ENCODE assay signal across 18 cellular contexts in the genomic region with DNA sequence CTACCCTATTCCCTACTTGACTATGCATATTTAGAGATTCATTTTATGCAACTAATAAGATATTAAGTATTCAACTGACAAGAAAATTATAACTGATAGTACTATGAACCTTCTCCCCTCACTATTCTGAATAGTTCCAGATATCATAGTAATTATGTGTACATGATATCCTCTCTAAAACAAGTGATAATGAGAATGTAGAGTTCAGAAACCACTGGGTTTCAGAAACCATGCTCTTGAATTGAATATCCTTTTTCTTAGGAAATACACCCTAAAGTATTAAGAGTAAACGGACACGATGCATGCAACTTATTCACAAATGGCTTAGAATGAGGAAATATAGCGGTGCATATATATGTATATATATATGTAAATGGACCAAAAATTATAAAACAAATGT.
DNase-seq lines count a peak whose midpoint lies in the region; ATAC-seq and TF ChIP-seq lines count a peak whose summit lies in the region.
"Had no signal": no experiment of that assay in that cellular context is flagged by ENCODE, and none has a peak within 500 bp of the region (broad histone marks: within the 10 kb centered on the region; RNA-seq: fewer than 3 reads in every experiment).

No MANE protein-coding gene starts in this region.

- peaks cover 74% of the 10 kb centered on the region for H3K4me1 ChIP-seq in CD4-positive, CD25-positive, alpha-beta regulatory T cell (ENCODE audit: control insufficient read depth, insufficient read depth, low read length, poor library complexity, severe bottlenecking)

- CTCF ChIA-PET in activated CD8-positive, alpha-beta T cell treated with anti-CD3 and anti-CD28 coated beads for 36 hours (lab: Charles Lee) = no interaction called here
- CTCF ChIA-PET in activated CD8-positive, alpha-beta T cell treated with anti-CD3 and anti-CD28 coated beads, Interleukin-2, amount 10 ng/mL, durations not matched to agents 7 days and 5 days (lab: Charles Lee) = no interaction called here

- peak overlapping the region; percentile 45 for H3K4me3 Mint-ChIP-seq in activated CD8-positive, alpha-beta T cell treated with anti-CD3 and anti-CD28 coated beads for 36 hours
- no peak overlapping the region for H3K4me3 Mint-ChIP-seq in activated CD8-positive, alpha-beta T cell treated with anti-CD3 and anti-CD28 coated beads, Interleukin-2, amount 10 ng/mL, durations not matched to agents 7 days and 5 days
- H3K4me3 Mint-ChIP-seq in CD4-positive, CD25-positive, alpha-beta regulatory T cell = peak overlapping the region; percentile 84 to 100 (median 87)
- H3K4me3 Mint-ChIP-seq in T-helper 2 cell treated with Interferon-gamma antibody and Interleukin-4, amounts not matched to agents 5 μg/mL and 100 μg/mL, for 36 hours = peak overlapping the region; percentile 77
- H3K4me3 Mint-ChIP-seq in activated naive CD8-positive, alpha-beta T cell treated with anti-CD3 and anti-CD28 coated beads, Interleukin-2, amount 50 U/mL, for 24 hours = peak overlapping the region; percentile 48
- H3K4me3 Mint-ChIP-seq in naive thymus-derived CD8-positive, alpha-beta T cell = peak overlapping the region in 1 of 10 donors; percentile 22

- H3K27me3 ChIP-seq in CD4-positive, CD25-positive, alpha-beta regulatory T cell (ENCODE audit: control insufficient read depth, insufficient read depth, low read length) = no peaks in the 10 kb centered on the region
- H3K27me3 ChIP-seq: BE2C had no signal

- intact Hi-C loops in activated CD8-positive, alpha-beta T cell treated with anti-CD3 and anti-CD28 coated beads for 36 hours (cut with micrococcal nuclease) = loop anchor here (5.0 to 10.0 kb wide), 2 partner anchors 36 to 1186 kb away; a partner anchor contains a TSS

- no peaks in the 10 kb centered on the region for H3K9me3 ChIP-seq in CD4-positive, CD25-positive, alpha-beta regulatory T cell (ENCODE audit: control insufficient read depth in 2 of 2, low read length in 2 of 2)
- H3K9me3 ChIP-seq: BE2C had no signal

- POLR2A ChIA-PET in activated CD8-positive, alpha-beta T cell treated with anti-CD3 and anti-CD28 coated beads for 36 hours (lab: Charles Lee) = no interaction called here
- POLR2A ChIA-PET in activated CD8-positive, alpha-beta T cell treated with anti-CD3 and anti-CD28 coated beads, Interleukin-2, amount 10 ng/mL, durations not matched to agents 7 days and 5 days (lab: Charles Lee) = no interaction called here
- POLR2A ChIA-PET in naive thymus-derived CD8-positive, alpha-beta T cell (lab: Charles Lee) = no interaction called here

- no peak for TF ChIP-seq CTCF in activated CD8-positive, alpha-beta T cell treated with anti-CD3 and anti-CD28 coated beads for 36 hours (IDR thresholded peaks at IDR 0.05)

- no peaks in the 10 kb centered on the region for H3K27me3 Mint-ChIP-seq in activated CD8-positive, alpha-beta T cell treated with anti-CD3 and anti-CD28 coated beads for 36 hours
- no peaks in the 10 kb centered on the region for H3K27me3 Mint-ChIP-seq in activated CD8-positive, alpha-beta T cell treated with anti-CD3 and anti-CD28 coated beads, Interleukin-2, amount 10 ng/mL, durations not matched to agents 7 days and 5 days (ENCODE audit: low read depth)
- H3K27me3 Mint-ChIP-seq in CD4-positive, CD25-positive, alpha-beta regulatory T cell = no peaks in the 10 kb centered on the region
- no peaks in the 10 kb centered on the region for H3K27me3 Mint-ChIP-seq in T-helper 2 cell treated with Interferon-gamma antibody and Interleukin-4, amounts not matched to agents 5 μg/mL and 100 μg/mL, for 36 hours (ENCODE audit: low read depth)
- no peaks in the 10 kb centered on the region for H3K27me3 Mint-ChIP-seq in activated naive CD8-positive, alpha-beta T cell treated with anti-CD3 and anti-CD28 coated beads, Interleukin-2, amount 50 U/mL, for 24 hours
- H3K27me3 Mint-ChIP-seq in naive thymus-derived CD8-positive, alpha-beta T cell = no peaks in the 10 kb centered on the region

- H3K27ac Mint-ChIP-seq in activated CD8-positive, alpha-beta T cell treated with anti-CD3 and anti-CD28 coated beads for 36 hours = peak overlapping the region; percentile 88
- H3K27ac Mint-ChIP-seq in activated CD8-positive, alpha-beta T cell treated with anti-CD3 and anti-CD28 coated beads, Interleukin-2, amount 10 ng/mL, durations not matched to agents 7 days and 5 days = no peak overlapping the region
- peak overlapping the region; percentile 53 to 97 (median 88) for H3K27ac Mint-ChIP-seq in CD4-positive, CD25-positive, alpha-beta regulatory T cell
- peak overlapping the region; percentile 39 for H3K27ac Mint-ChIP-seq in T-helper 2 cell treated with Interferon-gamma antibody and Interleukin-4, amounts not matched to agents 5 μg/mL and 100 μg/mL, for 36 hours
- peak overlapping the region; percentile 94 for H3K27ac Mint-ChIP-seq in activated naive CD8-positive, alpha-beta T cell treated with anti-CD3 and anti-CD28 coated beads, Interleukin-2, amount 50 U/mL, for 24 hours
- H3K27ac Mint-ChIP-seq in naive thymus-derived CD8-positive, alpha-beta T cell = no peak overlapping the region

- H3K36me3 Mint-ChIP-seq in activated CD8-positive, alpha-beta T cell treated with anti-CD3 and anti-CD28 coated beads for 36 hours (ENCODE audit: low read depth) = peaks cover 35% of the 10 kb centered on the region
- peaks cover 10% of the 10 kb centered on the region for H3K36me3 Mint-ChIP-seq in activated CD8-positive, alpha-beta T cell treated with anti-CD3 and anti-CD28 coated beads, Interleukin-2, amount 10 ng/mL, durations not matched to agents 7 days and 5 days (ENCODE audit: low read depth)
- H3K36me3 Mint-ChIP-seq in CD4-positive, CD25-positive, alpha-beta regulatory T cell = peaks cover 6% of the 10 kb centered on the region
- H3K36me3 Mint-ChIP-seq in T-helper 2 cell treated with Interferon-gamma antibody and Interleukin-4, amounts not matched to agents 5 μg/mL and 100 μg/mL, for 36 hours (ENCODE audit: low read depth) = peaks cover 18% of the 10 kb centered on the region
- peaks cover 27% of the 10 kb centered on the region for H3K36me3 Mint-ChIP-seq in activated naive CD8-positive, alpha-beta T cell treated with anti-CD3 and anti-CD28 coated beads, Interleukin-2, amount 50 U/mL, for 24 hours (ENCODE audit: low read depth)
- H3K36me3 Mint-ChIP-seq in naive thymus-derived CD8-positive, alpha-beta T cell = peaks cover 4 to 20% (median 12%) of the 10 kb centered on the region in 3 donors

- no peaks in the 10 kb centered on the region for H3K36me3 ChIP-seq in CD4-positive, CD25-positive, alpha-beta regulatory T cell (ENCODE audit: control insufficient read depth, insufficient read depth, low read length)

- no peaks in the 10 kb centered on the region for H3K9me3 Mint-ChIP-seq in activated CD8-positive, alpha-beta T cell treated with anti-CD3 and anti-CD28 coated beads for 36 hours
- no peaks in the 10 kb centered on the region for H3K9me3 Mint-ChIP-seq in activated CD8-positive, alpha-beta T cell treated with anti-CD3 and anti-CD28 coated beads, Interleukin-2, amount 10 ng/mL, durations not matched to agents 7 days and 5 days (ENCODE audit: insufficient read depth)
- no peaks in the 10 kb centered on the region for H3K9me3 Mint-ChIP-seq in CD4-positive, CD25-positive, alpha-beta regulatory T cell
- no peaks in the 10 kb centered on the region for H3K9me3 Mint-ChIP-seq in T-helper 2 cell treated with Interferon-gamma antibody and Interleukin-4, amounts not matched to agents 5 μg/mL and 100 μg/mL, for 36 hours
- no peaks in the 10 kb centered on the region for H3K9me3 Mint-ChIP-seq in activated naive CD8-positive, alpha-beta T cell treated with anti-CD3 and anti-CD28 coated beads, Interleukin-2, amount 50 U/mL, for 24 hours
- H3K9me3 Mint-ChIP-seq in naive thymus-derived CD8-positive, alpha-beta T cell = no peaks in the 10 kb centered on the region
- H3K9me3 Mint-ChIP-seq: CD8-positive, alpha-beta memory T cell had no signal

- H3K4me3 ChIP-seq in CD4-positive, CD25-positive, alpha-beta regulatory T cell (ENCODE audit: low read depth, low read length) = peak overlapping the region; percentile 98

- H3K27ac ChIP-seq in CD4-positive, CD25-positive, alpha-beta regulatory T cell (ENCODE audit: insufficient read depth, low read length, poor library complexity, severe bottlenecking) = peak overlapping the region; percentile 52

- ATAC-seq in activated CD8-positive, alpha-beta T cell treated with anti-CD3 and anti-CD28 coated beads for 36 hours = peak; percentile 19
- ATAC-seq in activated CD8-positive, alpha-beta T cell treated with anti-CD3 and anti-CD28 coated beads, Interleukin-2, amount 10 ng/mL, durations not matched to agents 7 days and 5 days = no peak
- ATAC-seq in CD4-positive, CD25-positive, alpha-beta regulatory T cell (ENCODE audit: low read depth in 2 of 2) = no peak
- peak; percentile 16 for ATAC-seq in activated naive CD8-positive, alpha-beta T cell treated with anti-CD3 and anti-CD28 coated beads, Interleukin-2, amount 50 U/mL, for 24 hours
- ATAC-seq in naive thymus-derived CD8-positive, alpha-beta T cell = no peak
- ATAC-seq in GM18520 (IDR thresholded peaks at IDR 0.05; ENCODE audit: unreplicated experiment) = no peak
- ATAC-seq in GM21717 (IDR thresholded peaks at IDR 0.05; ENCODE audit: unreplicated experiment) = no peak
- ATAC-seq: HCT116 had no signal

- peaks cover 52% of the 10 kb centered on the region for H3K4me1 Mint-ChIP-seq in activated CD8-positive, alpha-beta T cell treated with anti-CD3 and anti-CD28 coated beads for 36 hours (ENCODE audit: low read depth)
- H3K4me1 Mint-ChIP-seq in activated CD8-positive, alpha-beta T cell treated with anti-CD3 and anti-CD28 coated beads, Interleukin-2, amount 10 ng/mL, durations not matched to agents 7 days and 5 days (ENCODE audit: low read depth) = peaks cover 65% of the 10 kb centered on the region
- peaks cover 46 to 66% (median 56%) of the 10 kb centered on the region in 4 donors for H3K4me1 Mint-ChIP-seq in CD4-positive, CD25-positive, alpha-beta regulatory T cell
- H3K4me1 Mint-ChIP-seq in T-helper 2 cell treated with Interferon-gamma antibody and Interleukin-4, amounts not matched to agents 5 μg/mL and 100 μg/mL, for 36 hours (ENCODE audit: low read depth) = peaks cover 67% of the 10 kb centered on the region
- peaks cover 61% of the 10 kb centered on the region for H3K4me1 Mint-ChIP-seq in activated naive CD8-positive, alpha-beta T cell treated with anti-CD3 and anti-CD28 coated beads, Interleukin-2, amount 50 U/mL, for 24 hours
- peaks cover 10 to 72% (median 62%) of the 10 kb centered on the region in 4 donors for H3K4me1 Mint-ChIP-seq in naive thymus-derived CD8-positive, alpha-beta T cell

- no peak for DNase-seq in activated CD8-positive, alpha-beta T cell treated with anti-CD3 and anti-CD28 coated beads for 36 hours
- no peak for DNase-seq in activated CD8-positive, alpha-beta T cell treated with anti-CD3 and anti-CD28 coated beads, Interleukin-2, amount 10 ng/mL, durations not matched to agents 7 days and 5 days
- peak in 1 of 3 donors; percentile 41 for DNase-seq in CD4-positive, CD25-positive, alpha-beta regulatory T cell
- DNase-seq in T-helper 2 cell treated with Interferon-gamma antibody and Interleukin-4, amounts not matched to agents 5 μg/mL and 100 μg/mL, for 36 hours (ENCODE audit: low spot score) = no peak
- no peak for DNase-seq in activated naive CD8-positive, alpha-beta T cell treated with anti-CD3 and anti-CD28 coated beads, Interleukin-2, amount 50 U/mL, for 24 hours
- no peak for DNase-seq in naive thymus-derived CD8-positive, alpha-beta T cell
- DNase-seq: BE2C; CD8-positive, alpha-beta memory T cell; GOT3; IMR-90; NCI-H1417; NCI-H187 treated with DMSO at 0.1 percent for 48 hours; NCI-H2227 treated with DMSO at 0.1 percent for 48 hours; NCI-H510A treated with DMSO at 0.1 percent for 48 hours; NCI-H774 had no signal

Comparison
In these comparisons a context has a peak if more than half of its experiments do, and no peak if none do; other contexts are left out.
1. ATAC-seq: peak in activated CD8-positive, alpha-beta T cell treated with anti-CD3 and anti-CD28 coated beads for 36 hours (single experiment) and activated naive CD8-positive, alpha-beta T cell treated with anti-CD3 and anti-CD28 coated beads, Interleukin-2, amount 50 U/mL, for 24 hours (single experiment); none in activated CD8-positive, alpha-beta T cell treated with anti-CD3 and anti-CD28 coated beads, Interleukin-2, amount 10 ng/mL, durations not matched to agents 7 days and 5 days (single experiment), CD4-positive, CD25-positive, alpha-beta regulatory T cell (0 of 2), naive thymus-derived CD8-positive, alpha-beta T cell (0 of 2), GM18520 (single experiment) and GM21717 (single experiment).
2. H3K27ac Mint-ChIP-seq: peak in activated CD8-positive, alpha-beta T cell treated with anti-CD3 and anti-CD28 coated beads for 36 hours (single experiment), CD4-positive, CD25-positive, alpha-beta regulatory T cell (3 of 3), T-helper 2 cell treated with Interferon-gamma antibody and Interleukin-4, amounts not matched to agents 5 μg/mL and 100 μg/mL, for 36 hours (single experiment) and activated naive CD8-positive, alpha-beta T cell treated with anti-CD3 and anti-CD28 coated beads, Interleukin-2, amount 50 U/mL, for 24 hours (single experiment); none in activated CD8-positive, alpha-beta T cell treated with anti-CD3 and anti-CD28 coated beads, Interleukin-2, amount 10 ng/mL, durations not matched to agents 7 days and 5 days (single experiment) and naive thymus-derived CD8-positive, alpha-beta T cell (0 of 10).